Comparison of ENCODE assay signal across 7 cellular contexts in genomic region chr12:125048981-125049322, GRCh38. TPM values are rescaled to one million over a fixed set of nuclear protein-coding genes. Genes with fewer than 3 reads are reported as not detected.
A peak's percentile ranks its signal among the peaks of the same experiment; 100 is the strongest.
DNase-seq lines count a peak whose midpoint lies in the region; ATAC-seq and TF ChIP-seq lines count a peak whose summit lies in the region.
"Not testable (repeated sequence)": the region's sequence is repeated elsewhere in the genome, so short reads cannot be mapped to it uniquely, and the experiment has no call there.

No MANE protein-coding gene starts in this region.

- peak overlapping the region; percentile 52 for H3K4me2 ChIP-seq in GM23338

- not testable (repeated sequence) for H3K36me3 Mint-ChIP-seq in GM23338 (ENCODE audit: low read depth); T-helper 17 cell (ENCODE audit: low read depth); endodermal cell (ENCODE audit: low read depth); natural killer cell; stimulated activated naive B cell treated with anti-CD40 and anti-IgM and Interleukin-4, amounts not matched to agents 10 μg/mL and 1 μg/mL and 100 μg/mL, for 72 hours

- TF ChIP-seq POLR2A in adrenal gland (IDR thresholded peaks at IDR 0.05), result not testable (repeated sequence)

- DNase-seq in GM23338 (ENCODE audit: low spot score); T-helper 17 cell; adrenal gland; endodermal cell; natural killer cell; stimulated activated naive B cell treated with anti-CD40 and anti-IgM and Interleukin-4, amounts not matched to agents 10 μg/mL and 1 μg/mL and 100 μg/mL, for 72 hours: not testable (repeated sequence)

- H3K27ac Mint-ChIP-seq in GM23338 (peak overlapping the region; percentile 64; the same call in 1 of the 2 replicates), T-helper 17 cell (peak overlapping the region; percentile 59), natural killer cell (peak overlapping the region; percentile 58 to 89)
- H3K27ac Mint-ChIP-seq in endodermal cell, result not testable (repeated sequence)
- peak overlapping the region; percentile 92 for H3K27ac Mint-ChIP-seq in stimulated activated naive B cell treated with anti-CD40 and anti-IgM and Interleukin-4, amounts not matched to agents 10 μg/mL and 1 μg/mL and 100 μg/mL, for 72 hours

- not testable (repeated sequence) for H3K9ac ChIP-seq in endodermal cell (ENCODE audit: extremely low read depth, low read length, poor library complexity, severe bottlenecking); iPS-18a (ENCODE audit: low read length)

- 83 to 90% (median 85%) methylated on average over 16 of the region's 16 CpGs for WGBS in adrenal gland, 4 donors
- 93 to 94% methylated on average over 16 of the region's 16 CpGs for WGBS in endodermal cell (ENCODE audit: insufficient coverage in 1 of 2, insufficient read length in 1 of 2), 2 experiments

- H3K4me3 ChIP-seq in GM23338 (peak overlapping the region; percentile 43), adrenal gland (peak overlapping the region in 3 of 4 donors; percentile 15 to 68 (median 18)), endodermal cell (ENCODE audit: low read length) (peak overlapping the region; percentile 82), iPS-18a (ENCODE audit: low read length) (peak overlapping the region; percentile 28)

- H3K27ac ChIP-seq in GM23338 (ENCODE audit: low read depth), result 0 out of 2 replicates have a peak overlapping the region, but pooled peaks have one; percentile 1
- H3K27ac ChIP-seq in adrenal gland; endodermal cell (ENCODE audit: low read depth, low read length); iPS-18a (ENCODE audit: low read length): not testable (repeated sequence)

- H3K4me1 Mint-ChIP-seq in GM23338; T-helper 17 cell; endodermal cell; stimulated activated naive B cell treated with anti-CD40 and anti-IgM and Interleukin-4, amounts not matched to agents 10 μg/mL and 1 μg/mL and 100 μg/mL, for 72 hours: not testable (repeated sequence)
- peaks cover 0 to 10% of the 10 kb centered on the region in 2 donors for H3K4me1 Mint-ChIP-seq in natural killer cell

- intact Hi-C loops in adrenal gland (cut with DNase I), result not testable (repeated sequence)
- intact Hi-C loops in natural killer cell (cut with micrococcal nuclease), result loop anchor here (1.0 kb wide), 2 partner anchors 16 to 60 kb away; partner anchors contain the start of genes AACS and DHX37

- not testable (repeated sequence) for H3K9me3 Mint-ChIP-seq in GM23338; endodermal cell; natural killer cell; stimulated activated naive B cell treated with anti-CD40 and anti-IgM and Interleukin-4, amounts not matched to agents 10 μg/mL and 1 μg/mL and 100 μg/mL, for 72 hours

- H3K9me2 ChIP-seq in GM23338 (ENCODE audit: insufficient read depth), result not testable (repeated sequence)

- TF ChIP-seq CTCF in GM23338 (conservative IDR thresholded peaks at IDR 0.05; ENCODE audit: low read depth in 2 of 2); adrenal gland (IDR thresholded peaks at IDR 0.05); endodermal cell (conservative IDR thresholded peaks at IDR 0.05); natural killer cell (IDR thresholded peaks at IDR 0.05): not testable (repeated sequence)

- H3K27me3 Mint-ChIP-seq in GM23338 (ENCODE audit: insufficient read depth, low read depth, poor library complexity); T-helper 17 cell; endodermal cell (ENCODE audit: insufficient read depth); natural killer cell (ENCODE audit: low read depth in 2 of 2); stimulated activated naive B cell treated with anti-CD40 and anti-IgM and Interleukin-4, amounts not matched to agents 10 μg/mL and 1 μg/mL and 100 μg/mL, for 72 hours: not testable (repeated sequence)

- not testable (repeated sequence) for H3K9me3 ChIP-seq in T-helper 17 cell (ENCODE audit: control insufficient read depth, low read length, poor library complexity, severe bottlenecking); adrenal gland (replicated peaks in 1 of 3); endodermal cell (ENCODE audit: control insufficient read depth, low read length); iPS-18a (ENCODE audit: control insufficient read depth, low read depth, low read length)

- H4K20me1 ChIP-seq in GM23338 (replicated peaks; ENCODE audit: insufficient read depth), result not testable (repeated sequence)

- ATAC-seq in GM23338; T-helper 17 cell; natural killer cell; stimulated activated naive B cell treated with anti-CD40 and anti-IgM and Interleukin-4, amounts not matched to agents 10 μg/mL and 1 μg/mL and 100 μg/mL, for 72 hours (replicated peaks): not testable (repeated sequence)

- H3F3A ChIP-seq in GM23338 (replicated peaks; ENCODE audit: low read depth), result not testable (repeated sequence)

- peak overlapping the region; percentile 77; the same call in 2 of the 3 replicates for H3K4me3 Mint-ChIP-seq in GM23338
- peak overlapping the region; percentile 88 for H3K4me3 Mint-ChIP-seq in T-helper 17 cell
- H3K4me3 Mint-ChIP-seq in endodermal cell, result peak overlapping the region; percentile 52
- peak overlapping the region; percentile 88 for H3K4me3 Mint-ChIP-seq in natural killer cell
- H3K4me3 Mint-ChIP-seq in stimulated activated naive B cell treated with anti-CD40 and anti-IgM and Interleukin-4, amounts not matched to agents 10 μg/mL and 1 μg/mL and 100 μg/mL, for 72 hours, result peak overlapping the region; percentile 88 to 90

- peak overlapping the region; percentile 0; the same call in 1 of the 2 replicates for H2AFZ ChIP-seq in GM23338

- H3K4me1 ChIP-seq in GM23338 (ENCODE audit: insufficient read depth), result peaks cover 11% of the 10 kb centered on the region; the same call in 1 of the 2 replicates
- not testable (repeated sequence) for H3K4me1 ChIP-seq in adrenal gland (replicated peaks in 1 of 2); endodermal cell (ENCODE audit: control insufficient read depth, insufficient read depth, low read length); iPS-18a (ENCODE audit: control insufficient read depth, low read depth, low read length)

- not testable (repeated sequence) for H3K79me2 ChIP-seq in GM23338 (replicated peaks; ENCODE audit: insufficient read depth)

- H3K27me3 ChIP-seq in GM23338 (ENCODE audit: insufficient read depth); adrenal gland; endodermal cell (ENCODE audit: control insufficient read depth, insufficient read depth, low read length, poor library complexity, severe bottlenecking); iPS-18a (ENCODE audit: control insufficient read depth, insufficient read depth, low read length): not testable (repeated sequence)

- not testable (repeated sequence) for H3K36me3 ChIP-seq in GM23338 (ENCODE audit: insufficient read depth); adrenal gland (replicated peaks in 1 of 2); endodermal cell (ENCODE audit: control insufficient read depth, insufficient read depth, low read length); iPS-18a (ENCODE audit: control insufficient read depth, low read depth, low read length)

RNA-seq across cellular contexts. Expression of gene AACS, which starts 16.3 kb away (rescaled TPM):
- total RNA-seq in GM23338 (2014; rRNA removed; shearing (Covaris generic)), result 64.4 and 64.5 TPM in 2 replicates
- polyA plus RNA-seq in GM23338 (2016; fragmentation: Nextera tagmentation; extraction: Ambion mirVana), result 31.1 and 33.0 TPM in 2 replicates
- 1 to 10 TPM; 7.9 to 9.4 TPM for total RNA-seq in T-helper 17 cell
- total RNA-seq in adrenal gland, result 10 to 100 TPM in 7 of 8 donors, 1 to 10 TPM in 1; 8.0 to 31.7 (median 14.1) TPM
- 10 to 100 TPM in 2 of 3 donors, 1 to 10 TPM in 1; 8.4 to 27.7 (median 16.2) TPM for polyA plus RNA-seq in adrenal gland
- total RNA-seq in endodermal cell, result 10 to 100 TPM; 55.4 to 71.9 TPM
- 27.8 TPM for polyA plus RNA-seq in endodermal cell (2013, experiment 1 of 2)
- polyA plus RNA-seq in endodermal cell (2013, experiment 2 of 2), result 25.3 TPM
- total RNA-seq in natural killer cell, result 10 to 100 TPM; 14.6 to 20.4 (median 18.1) TPM

RNA-seq across cellular contexts. Expression of gene BRI3BP, which starts 55.5 kb away (rescaled TPM):
- 10.7 and 12.6 TPM in 2 replicates for total RNA-seq in GM23338 (2014; rRNA removed; shearing (Covaris generic))
- polyA plus RNA-seq in GM23338 (2016; fragmentation: Nextera tagmentation; extraction: Ambion mirVana), result 5.8 and 7.5 TPM in 2 replicates
- total RNA-seq in T-helper 17 cell, result 1 to 10 TPM; 3.7 to 4.6 TPM
- 1 to 10 TPM; 4.0 to 6.2 (median 4.8) TPM for total RNA-seq in adrenal gland
- polyA plus RNA-seq in adrenal gland, result 1 to 10 TPM; 1.1 to 5.4 (median 1.2) TPM
- total RNA-seq in endodermal cell, result 10 to 100 TPM; 10.5 to 16.0 TPM
- polyA plus RNA-seq in endodermal cell (2013, experiment 1 of 2), result 6.6 TPM
- polyA plus RNA-seq in endodermal cell (2013, experiment 2 of 2), result 7.0 TPM
- 1 to 10 TPM; 4.2 to 6.8 (median 5.4) TPM for total RNA-seq in natural killer cell

Comparison
In these comparisons a context has a peak if more than half of its experiments do, and no peak if none do; other contexts are left out.
1. H3K4me3 ChIP-seq: peak in every context shown above with its lines; median percentile 82 in endodermal cell; 43 in GM23338; 28 in iPS-18a; 18 in adrenal gland.